Comparison of ENCODE assay signal across 9 cellular contexts in the genomic region with DNA sequence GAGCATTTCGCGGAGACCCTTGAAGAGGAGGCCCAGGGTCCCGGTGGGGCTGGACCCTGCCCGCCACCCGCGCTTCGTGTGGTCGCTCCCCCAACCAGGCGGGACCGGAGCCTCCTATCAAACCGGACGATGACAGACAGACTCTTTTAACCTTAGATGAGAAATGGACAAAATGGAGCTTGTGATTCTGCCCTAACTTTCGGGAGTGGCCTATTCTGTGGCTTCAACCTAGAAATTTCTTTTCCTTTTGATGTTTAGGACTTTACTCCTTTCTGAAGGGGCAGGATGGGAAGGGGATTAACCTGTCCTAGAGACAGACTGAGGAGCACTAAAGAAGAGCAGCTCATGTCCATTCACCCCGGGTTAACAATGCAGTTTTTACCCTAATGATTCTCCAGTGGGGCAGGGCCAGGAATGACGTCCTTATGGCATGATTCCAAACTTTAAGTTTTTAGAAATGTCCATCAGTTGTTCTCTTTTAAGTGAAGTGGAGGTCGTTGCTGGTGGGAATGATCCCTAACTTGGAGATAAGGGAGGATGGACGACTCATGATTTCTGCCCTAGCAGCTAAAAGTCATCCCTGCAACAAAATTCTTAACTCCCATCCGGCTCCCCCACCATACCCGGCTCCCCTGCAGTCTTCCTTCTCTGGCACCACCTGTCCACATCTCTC. TPM values are rescaled to one million over a fixed set of nuclear protein-coding genes. Genes with fewer than 3 reads are reported as not detected.
A peak's percentile ranks its signal among the peaks of the same experiment; 100 is the strongest.
DNase-seq lines count a peak whose midpoint lies in the region; ATAC-seq and TF ChIP-seq lines count a peak whose summit lies in the region.
"Had no signal": no experiment of that assay in that cellular context is flagged by ENCODE, and none has a peak within 500 bp of the region (broad histone marks: within the 10 kb centered on the region; RNA-seq: fewer than 3 reads in every experiment).

No MANE protein-coding gene starts in this region.

- intact Hi-C loops in activated CD4-positive, alpha-beta T cell treated with anti-CD3 and anti-CD28 coated beads for 36 hours (cut with DNase I, micrococcal nuclease) = loop anchor here (5.0 to 10.0 kb wide), 3 partner anchors 364 to 806 kb away; partner anchors contain the start of genes FKTN (in 1 of the 2) and SMC2 (in 1 of the 2)
- intact Hi-C loops in heart left ventricle (cut with DNase I) = loop anchor here in 5 of 10 donors (5.0 to 10.0 kb wide), 3 partner anchors 654 to 1354 kb away; partner anchors contain the start of genes SMC2 (in 2 of the 5) and FKTN (in 1 of the 5)
- intact Hi-C loops in psoas muscle (cut with DNase I) = loop anchor here (10.0 kb wide), 2 partner anchors 654 to 1354 kb away; partner anchors contain the start of gene SMC2 (in 1 of the 2)

- ATAC-seq in activated CD4-positive, alpha-beta T cell treated with anti-CD3 and anti-CD28 coated beads for 36 hours = no peak
- ATAC-seq in HG03520 (IDR thresholded peaks at IDR 0.05; ENCODE audit: unreplicated experiment) (peak; percentile 1), heart left ventricle (peak in 3 of 4 donors; percentile 5 to 12 (median 8)), psoas muscle (peak in 3 of 4 donors; percentile 10 to 15 (median 11))
- ATAC-seq in activated T-helper 17 cell treated with anti-CD3 and anti-CD28 coated beads, Interleukin-2, amount 50 U/mL, for 72 hours (replicated peaks) = no peak

- peaks cover 9% of the 10 kb centered on the region for H3K36me3 Mint-ChIP-seq in activated CD4-positive, alpha-beta T cell treated with anti-CD3 and anti-CD28 coated beads for 36 hours (ENCODE audit: low read depth)
- peaks cover 27% of the 10 kb centered on the region for H3K36me3 Mint-ChIP-seq in activated T-helper 17 cell treated with anti-CD3 and anti-CD28 coated beads, Interleukin-2, amount 50 U/mL, for 72 hours (ENCODE audit: low read depth)

- H3K27ac ChIP-seq in heart left ventricle (peak overlapping the region; percentile 77 to 95 (median 90)), psoas muscle (peak overlapping the region; percentile 96)

- POLR2A ChIA-PET in activated CD4-positive, alpha-beta T cell treated with anti-CD3 and anti-CD28 coated beads for 36 hours (lab: Charles Lee) = interaction anchor here (0.6 kb wide), 1 partner anchor 166 kb away, joined by 9 read pairs; no protein-coding TSS in a partner anchor
- POLR2A ChIA-PET in HEK293T (lab: Yijun Ruan, JAX) = interaction anchor here (0.9 to 1.4 kb wide), 5 partner anchors 12 to 657 kb away, joined by 3 to 4 read pairs (median 3); partner anchors contain the start of gene NIPSNAP3B

- CTCF ChIA-PET in activated CD4-positive, alpha-beta T cell treated with anti-CD3 and anti-CD28 coated beads for 36 hours (lab: Charles Lee) = interaction anchor here (1.1 to 1.8 kb wide), 2 partner anchors 15 to 21 kb away, joined by 3 to 8 read pairs; partner anchors contain the start of gene NIPSNAP3B
- CTCF ChIA-PET in HEK293T (lab: Yijun Ruan, JAX) = interaction anchor here (0.6 kb wide), 1 partner anchor 166 kb away, joined by 3 read pairs; no protein-coding TSS in a partner anchor

- H3K9me3 ChIP-seq in heart left ventricle (no peaks in the 10 kb centered on the region), psoas muscle (no peaks in the 10 kb centered on the region)

- no peak for TF ChIP-seq POLR2A in heart left ventricle (IDR thresholded peaks at IDR 0.05)

- 6 to 10% (median 7%) methylated on average over 19 of the region's 19 CpGs for WGBS in heart left ventricle, 4 donors
- WGBS in psoas muscle, 3 donors = 5 to 9% (median 7%) methylated on average over 19 of the region's 19 CpGs

- DNase-seq in activated CD4-positive, alpha-beta T cell treated with anti-CD3 and anti-CD28 coated beads for 36 hours = no peak
- DNase-seq in activated CD4-positive, alpha-beta T cell treated with anti-CD3 and anti-CD28 coated beads, Interleukin-2, amount 50 U/mL, for 1 hour = no peak
- no peak for DNase-seq in heart left ventricle
- no peak for DNase-seq in psoas muscle
- DNase-seq in stimulated activated CD4-positive, alpha-beta T cell treated with anti-CD3 and anti-CD28 coated beads, Interleukin-1b, Interleukin-23, amount 100 ng/mL, for 48 hours = no peak
- no peak for DNase-seq in HEK293T (ENCODE audit: extremely low spot score)

- no peak for TF ChIP-seq CTCF in heart left ventricle (IDR thresholded peaks at IDR 0.05)
- no peak for TF ChIP-seq CTCF in psoas muscle (IDR thresholded peaks at IDR 0.05)

- peaks cover 16% of the 10 kb centered on the region for H3K4me1 Mint-ChIP-seq in activated CD4-positive, alpha-beta T cell treated with anti-CD3 and anti-CD28 coated beads for 36 hours
- peaks cover 9% of the 10 kb centered on the region for H3K4me1 Mint-ChIP-seq in activated T-helper 17 cell treated with anti-CD3 and anti-CD28 coated beads, Interleukin-2, amount 50 U/mL, for 72 hours

- no peaks in the 10 kb centered on the region for H3K27me3 Mint-ChIP-seq in activated CD4-positive, alpha-beta T cell treated with anti-CD3 and anti-CD28 coated beads for 36 hours
- no peaks in the 10 kb centered on the region for H3K27me3 Mint-ChIP-seq in activated T-helper 17 cell treated with anti-CD3 and anti-CD28 coated beads, Interleukin-2, amount 50 U/mL, for 72 hours

- H3K36me3 ChIP-seq in heart left ventricle (peaks cover 0 to 31% (median 27%) of the 10 kb centered on the region in 9 donors), psoas muscle (ENCODE audit: insufficient read depth in 1 of 2, low read depth in 1 of 2) (peaks cover 0 to 30% of the 10 kb centered on the region in 2 donors)

- H3K4me3 Mint-ChIP-seq in activated CD4-positive, alpha-beta T cell treated with anti-CD3 and anti-CD28 coated beads for 36 hours = peak overlapping the region; percentile 85
- peak overlapping the region; percentile 84 for H3K4me3 Mint-ChIP-seq in activated T-helper 17 cell treated with anti-CD3 and anti-CD28 coated beads, Interleukin-2, amount 50 U/mL, for 72 hours

- H3K4me3 ChIP-seq in heart left ventricle (peak overlapping the region; percentile 66 to 89 (median 83)), psoas muscle (peak overlapping the region; percentile 87)

- H3K4me1 ChIP-seq in heart left ventricle (peaks cover 0 to 20% (median 9%) of the 10 kb centered on the region in 12 donors), psoas muscle (peaks cover 12% of the 10 kb centered on the region)

- H3K27me3 ChIP-seq in heart left ventricle = no peaks in the 10 kb centered on the region
- H3K27me3 ChIP-seq in psoas muscle (ENCODE audit: insufficient read depth in 3 of 3, low read length in 2 of 3) = no peaks in the 10 kb centered on the region

- H3K27ac Mint-ChIP-seq in activated CD4-positive, alpha-beta T cell treated with anti-CD3 and anti-CD28 coated beads for 36 hours = peak overlapping the region; percentile 96
- H3K27ac Mint-ChIP-seq in activated T-helper 17 cell treated with anti-CD3 and anti-CD28 coated beads, Interleukin-2, amount 50 U/mL, for 72 hours = peak overlapping the region; percentile 75

- H3K9me3 Mint-ChIP-seq in activated CD4-positive, alpha-beta T cell treated with anti-CD3 and anti-CD28 coated beads for 36 hours (ENCODE audit: low read depth) = no peaks in the 10 kb centered on the region
- H3K9me3 Mint-ChIP-seq in activated T-helper 17 cell treated with anti-CD3 and anti-CD28 coated beads, Interleukin-2, amount 50 U/mL, for 72 hours = no peaks in the 10 kb centered on the region

TF ChIP-seq in HEK293T, 16 proteins besides CTCF, POLR2A, EP300 and RAD21:
- TF ChIP-seq FOXA1 (IDR thresholded peaks at IDR 0.05) = no peak
- TF ChIP-seq BHLHE40 (IDR thresholded peaks at IDR 0.05; ENCODE audit: borderline replicate concordance) = no peak
- no peak for TF ChIP-seq LEF1 (IDR thresholded peaks at IDR 0.05; ENCODE audit: borderline replicate concordance)
- no peak for TF ChIP-seq ARNT (IDR thresholded peaks at IDR 0.05)
- TF ChIP-seq L3MBTL2 (conservative IDR thresholded peaks at IDR 0.05) = no peak
- no peak for TF ChIP-seq FOXM1 (IDR thresholded peaks at IDR 0.05; ENCODE audit: borderline replicate concordance)
- no peak for TF ChIP-seq TARDBP (IDR thresholded peaks at IDR 0.05)
- TF ChIP-seq HDGF (IDR thresholded peaks at IDR 0.05; ENCODE audit: borderline replicate concordance) = no peak
- no peak for TF ChIP-seq FOXK2 (IDR thresholded peaks at IDR 0.05)
- no peak for TF ChIP-seq SUZ12 (IDR thresholded peaks at IDR 0.05)
- TF ChIP-seq CTBP1 (IDR thresholded peaks at IDR 0.05; ENCODE audit: borderline replicate concordance) = no peak

RNA-seq across cellular contexts. Expression of gene NIPSNAP3A, which starts 1.0 kb away (rescaled TPM):
- 10 to 100 TPM in 1 of 2 experiments, 1 to 10 TPM in 1; 7.2 to 11.7 TPM for total RNA-seq in activated CD4-positive, alpha-beta T cell treated with anti-CD3 and anti-CD28 coated beads for 36 hours
- 10 to 100 TPM in 1 of 2 donors, 1 to 10 TPM in 1; 7.1 to 10.3 TPM for total RNA-seq in activated T-helper 17 cell treated with anti-CD3 and anti-CD28 coated beads, Interleukin-2, amount 50 U/mL, for 72 hours
- total RNA-seq in heart left ventricle (10 to 100 TPM; 14.9 to 37.0 (median 22.9) TPM), psoas muscle (10 to 100 TPM in 2 of 4 donors, 1 to 10 TPM in 2; 4.3 to 19.8 (median 9.7) TPM)
- polyA plus RNA-seq in heart left ventricle (10 to 100 TPM; 16.3 to 30.1 TPM), psoas muscle (1 to 10 TPM; 7.0 to 9.7 (median 9.3) TPM)

RNA-seq across cellular contexts. Expression of gene NIPSNAP3B, which starts 15.4 kb away (rescaled TPM):
- under 1 TPM; 0.85 to 0.90 TPM for total RNA-seq in activated CD4-positive, alpha-beta T cell treated with anti-CD3 and anti-CD28 coated beads for 36 hours
- 1 to 10 TPM in 1 of 2 donors, under 1 TPM in 1; 0.48 to 1.6 TPM for total RNA-seq in activated T-helper 17 cell treated with anti-CD3 and anti-CD28 coated beads, Interleukin-2, amount 50 U/mL, for 72 hours
- total RNA-seq in heart left ventricle (10 to 100 TPM; 20.0 to 41.3 (median 29.0) TPM), psoas muscle (10 to 100 TPM; 15.1 to 20.3 (median 19.1) TPM)
- polyA plus RNA-seq in heart left ventricle (10 to 100 TPM; 11.8 to 16.6 TPM), psoas muscle (10 to 100 TPM in 2 of 3 donors, 1 to 10 TPM in 1; 8.6 to 11.1 (median 10.2) TPM)

RNA-seq across cellular contexts. Expression of gene OR13D1, which starts 54.2 kb away (rescaled TPM):
- not detected for total RNA-seq in activated CD4-positive, alpha-beta T cell treated with anti-CD3 and anti-CD28 coated beads for 36 hours
- not detected for total RNA-seq in activated T-helper 17 cell treated with anti-CD3 and anti-CD28 coated beads, Interleukin-2, amount 50 U/mL, for 72 hours
- total RNA-seq in heart left ventricle (not detected), psoas muscle (not detected)
- polyA plus RNA-seq in heart left ventricle (not detected), psoas muscle (not detected)
- total RNA-seq: glomerular endothelial cell had no signal

Comparison
In these comparisons a context has a peak if more than half of its experiments do, and no peak if none do; other contexts are left out.
1. ATAC-seq: peak in HG03520 (single experiment), heart left ventricle (3 of 4) and psoas muscle (3 of 4); none in activated CD4-positive, alpha-beta T cell treated with anti-CD3 and anti-CD28 coated beads for 36 hours (single experiment) and activated T-helper 17 cell treated with anti-CD3 and anti-CD28 coated beads, Interleukin-2, amount 50 U/mL, for 72 hours (single experiment).
2. RNA of gene NIPSNAP3B, which starts 15.4 kb away (total RNA-seq): 20.0 to 41.3 TPM in heart left ventricle and 15.1 to 20.3 TPM in psoas muscle; 0.48 to 1.6 TPM in activated T-helper 17 cell treated with anti-CD3 and anti-CD28 coated beads, Interleukin-2, amount 50 U/mL, for 72 hours and 0.85 to 0.90 TPM in activated CD4-positive, alpha-beta T cell treated with anti-CD3 and anti-CD28 coated beads for 36 hours; every median in the first group is over 4 times any median in the second.